9 cellular contexts compared by ENCODE assay signal in the genomic region with DNA sequence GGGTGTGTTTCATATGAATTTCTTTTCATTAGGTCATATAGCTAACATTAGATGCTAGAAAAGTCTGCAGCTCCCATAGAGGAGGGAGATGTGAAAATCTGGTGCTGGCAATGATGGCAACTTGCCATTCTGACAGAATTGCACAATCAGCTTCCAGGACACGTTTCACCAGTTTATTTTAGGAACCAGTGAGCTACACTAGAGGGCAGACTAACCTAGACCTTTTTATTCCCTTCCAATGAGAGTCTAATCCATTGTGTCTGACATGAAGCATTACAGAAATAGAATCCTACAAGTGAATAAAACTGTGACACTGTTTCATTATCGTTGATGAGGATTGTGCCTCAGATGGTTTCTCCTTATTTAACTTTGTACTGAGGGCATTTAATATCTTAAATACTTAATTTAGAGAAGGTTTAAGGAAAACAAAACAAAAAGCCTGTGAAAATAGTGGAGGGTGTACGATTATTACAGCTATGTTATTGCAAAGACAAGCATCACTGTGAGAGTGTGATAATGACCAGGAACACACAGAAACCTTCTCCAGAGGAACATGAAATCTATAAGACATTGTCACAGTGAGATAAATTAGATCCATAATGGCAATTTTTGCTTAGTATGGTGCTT.
DNase-seq lines count a peak whose midpoint lies in the region; ATAC-seq and TF ChIP-seq lines count a peak whose summit lies in the region.
"Had no signal": no experiment of that assay in that cellular context is flagged by ENCODE, and none has a peak within 500 bp of the region (broad histone marks: within the 10 kb centered on the region; RNA-seq: fewer than 3 reads in every experiment).

No MANE protein-coding gene starts in this region.

- no peaks in the 10 kb centered on the region; the same call in 1 of the 2 replicates for H3K27me3 Mint-ChIP-seq in HFFc6 (ENCODE audit: insufficient read depth)

- intact Hi-C loops in lower leg skin (cut with DNase I; ENCODE audit: low total_unique reads), result no loop called here

- TF ChIP-seq POLR2A in NB4 (IDR thresholded peaks at IDR 0.05; ENCODE audit: extremely low read depth, insufficient read length) (no peak), lower leg skin (IDR thresholded peaks at IDR 0.05) (no peak), upper lobe of left lung (IDR thresholded peaks at IDR 0.05) (no peak)

- H3K27ac ChIP-seq in upper lobe of left lung, result no peak overlapping the region
- H3K27ac ChIP-seq: neutrophil had no signal

- in situ Hi-C loops in SK-MEL-5 (cut with HindIII; ENCODE audit: low pct_unique_long_range_greater_than_20kb, low sequenced_read_pairs), result no loop called here

- TF ChIP-seq EP300 in upper lobe of left lung (IDR thresholded peaks at IDR 0.05), result no peak

- DNase-seq in A172 (ENCODE audit: low spot score) (peak; percentile 83), GM12864 (ENCODE audit: low read depth) (no peak), HFFc6 (peak; percentile 80), NB4 (ENCODE audit: low read depth) (peak; percentile 69), SK-MEL-5 (ENCODE audit: low read depth, low spot score) (peak; percentile 91), dermis blood vessel endothelial cell (peak; percentile 84), lower leg skin (ENCODE audit: low spot score in 2 of 2) (peak; percentile 85 to 94), upper lobe of left lung (peak in 1 of 2 donors; percentile 72)

- no peaks in the 10 kb centered on the region for H3K9me3 ChIP-seq in upper lobe of left lung
- H3K9me3 ChIP-seq: neutrophil had no signal

- ATAC-seq in upper lobe of left lung (ENCODE audit: low FRiP score in 2 of 2), result peak; percentile 85 to 91

- H3K4me3 Mint-ChIP-seq in HFFc6, result no peak overlapping the region

- WGBS in lower leg skin, 2 donors, result 22 to 24% methylated on average over 3 of the region's 3 CpGs
- WGBS in upper lobe of left lung, 2 donors, result 24 to 27% methylated on average over 3 of the region's 3 CpGs

- no peaks in the 10 kb centered on the region for H3K36me3 ChIP-seq in upper lobe of left lung
- H3K36me3 ChIP-seq: neutrophil had no signal

- H3K4me3 ChIP-seq in GM12864 (ENCODE audit: low read depth, low read length) (no peak overlapping the region), NB4 (ENCODE audit: low read depth, low read length) (no peak overlapping the region), lower leg skin (ENCODE audit: low read depth, poor library complexity, severe bottlenecking) (no peak overlapping the region), upper lobe of left lung (no peak overlapping the region)

- no peaks in the 10 kb centered on the region for H3K27me3 ChIP-seq in upper lobe of left lung
- H3K27me3 ChIP-seq: neutrophil had no signal

- H3K4me1 ChIP-seq in upper lobe of left lung, result peaks cover 0 to 6% (median 3%) of the 10 kb centered on the region in 4 donors

- no peaks in the 10 kb centered on the region for H3K9me3 Mint-ChIP-seq in HFFc6

- no peak overlapping the region for H3K27ac Mint-ChIP-seq in HFFc6

- H3K36me3 Mint-ChIP-seq in HFFc6 (ENCODE audit: low read depth), result no peaks in the 10 kb centered on the region

- TF ChIP-seq CTCF in GM12864 (IDR thresholded peaks at IDR 0.05; ENCODE audit: low read depth, low read length, missing control alignments) (peak; percentile 56), HFFc6 (IDR thresholded peaks at IDR 0.05) (peak; percentile 81), NB4 (IDR thresholded peaks at IDR 0.05; ENCODE audit: low read depth, low read length) (peak; percentile 52), lower leg skin (IDR thresholded peaks at IDR 0.05) (peak in 1 of 3 donors; percentile 68), upper lobe of left lung (IDR thresholded peaks at IDR 0.05) (peak; percentile 40 to 86 (median 68))

- no peaks in the 10 kb centered on the region for H3K4me1 Mint-ChIP-seq in HFFc6 (ENCODE audit: low read depth)
